16 cellular contexts compared by ENCODE assay signal in the genomic region with DNA sequence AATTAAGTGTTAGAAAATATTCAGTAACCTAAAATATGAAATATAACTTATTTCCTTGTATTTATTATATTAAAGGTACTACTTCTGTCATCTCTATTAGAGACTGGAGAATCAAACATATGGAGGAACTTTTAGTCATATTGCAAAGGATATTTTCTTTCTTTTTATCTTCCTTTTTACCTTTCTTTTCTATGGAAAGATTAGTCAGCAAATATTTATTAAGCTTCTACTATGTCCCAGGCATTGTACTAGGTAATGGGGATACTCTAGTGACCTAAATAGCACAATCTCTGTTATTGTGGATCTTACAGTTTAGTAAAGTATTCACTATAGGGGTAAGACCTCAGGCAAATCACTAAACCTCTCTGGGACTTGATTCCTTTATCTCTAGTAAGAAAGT. TPM values are rescaled to one million over a fixed set of nuclear protein-coding genes. Genes with fewer than 3 reads are reported as not detected.
DNase-seq lines count a peak whose midpoint lies in the region; ATAC-seq, FAIRE-seq and TF ChIP-seq lines count a peak whose summit lies in the region.
"Had no signal": no experiment of that assay in that cellular context is flagged by ENCODE, and none has a peak within 500 bp of the region (broad histone marks: within the 10 kb centered on the region; RNA-seq: fewer than 3 reads in every experiment).

No MANE protein-coding gene starts in this region.

- BruUV-seq in HCT116 (replicated peaks; lab: Mats Ljungman, UMichigan) (TSS peak; percentile 27), K562 (replicated peaks; lab: Mats Ljungman, UMichigan) (no TSS peak)

- TF ChIP-seq POLR2A in A549 (IDR thresholded peaks at IDR 0.05; ENCODE audit: low read length) (no peak), HCT116 (IDR thresholded peaks at IDR 0.05; ENCODE audit: borderline replicate concordance, extremely low read depth, insufficient read depth, insufficient read length) (no peak), K562 (conservative IDR thresholded peaks at IDR 0.05) (no peak), upper lobe of left lung (IDR thresholded peaks at IDR 0.05) (no peak)

- H3K9me3 ChIP-seq in A549, result no peaks in the 10 kb centered on the region
- no peaks in the 10 kb centered on the region for H3K9me3 ChIP-seq in HCT116 (ENCODE audit: control insufficient read depth in 1 of 2, insufficient read depth in 1 of 2, low read depth in 1 of 2, low read length in 2 of 2)
- H3K9me3 ChIP-seq in K562 (replicated peaks; ENCODE audit: control insufficient read depth, insufficient read depth, low read depth, low read length), result no peaks in the 10 kb centered on the region
- H3K9me3 ChIP-seq in upper lobe of left lung, result no peaks in the 10 kb centered on the region
- H3K9me3 ChIP-seq: HAP-1 had no signal

- TF ChIP-seq EP300 in A549 (IDR thresholded peaks at IDR 0.05) (no peak), K562 (IDR thresholded peaks at IDR 0.05; ENCODE audit: low read length) (no peak), upper lobe of left lung (IDR thresholded peaks at IDR 0.05) (no peak)

- TF ChIP-seq RAD21 in A549 (conservative IDR thresholded peaks at IDR 0.05 in 1 of 2, IDR thresholded peaks at IDR 0.05 in 1 of 2) (no peak), HCT116 (IDR thresholded peaks at IDR 0.05; ENCODE audit: low read depth) (no peak), K562 (CRISPR knock-in tag; conservative IDR thresholded peaks at IDR 0.05 in 1 of 2, IDR thresholded peaks at IDR 0.05 in 1 of 2) (no peak)

- H3K9ac ChIP-seq in HCT116 (ENCODE audit: low read length) (no peak overlapping the region), K562 (ENCODE audit: insufficient read depth in 1 of 2, low read depth in 2 of 2, low read length in 2 of 2) (no peak overlapping the region)

- H3K36me3 ChIP-seq in HCT116 (ENCODE audit: control insufficient read depth in 1 of 2, insufficient read depth in 2 of 2, low read length in 2 of 2) (peaks cover 3 to 9% of the 10 kb centered on the region in 2 experiments; a peak in 2 of 4 replicates), K562 (ENCODE audit: control insufficient read depth, insufficient read depth, low read length) (peaks cover 44% of the 10 kb centered on the region), upper lobe of left lung (peaks cover 0 to 76% (median 18%) of the 10 kb centered on the region in 4 donors)

- no peak overlapping the region for H3K4me3 ChIP-seq in A549
- H3K4me3 ChIP-seq in HCT116 (replicated peaks in 1 of 2; ENCODE audit: low read depth in 1 of 2, low read length in 2 of 2), result no peak overlapping the region
- no peak overlapping the region for H3K4me3 ChIP-seq in K562
- no peak overlapping the region for H3K4me3 ChIP-seq in upper lobe of left lung
- H3K4me3 ChIP-seq: HAP-1 had no signal

- in situ Hi-C loops in K562 (cut with MboI), result no loop called here

- H3K27me3 ChIP-seq in HCT116 (ENCODE audit: insufficient read depth, low read length), result no peaks in the 10 kb centered on the region
- H3K27me3 ChIP-seq in K562 (ENCODE audit: control insufficient read depth in 2 of 2, insufficient read depth in 2 of 2, low read length in 2 of 2), result no peaks in the 10 kb centered on the region
- no peaks in the 10 kb centered on the region for H3K27me3 ChIP-seq in upper lobe of left lung

- no peaks in the 10 kb centered on the region for H3K9me1 ChIP-seq in K562 (ENCODE audit: control insufficient read depth, insufficient read depth, low read length)

- FAIRE-seq in A549 (lab: Jason Lieb, UNC) (no peak), K562 (lab: Jason Lieb, UNC) (no peak)
- FAIRE-seq: GM12892, H54 had no signal

- RAD21 ChIA-PET in HCT116 (lab: Charles Lee; ENCODE audit: low non-redundant PET in 1 of 2, low total read pairs in 2 of 2, uncharacterized antibody in 2 of 2, unreplicated experiment in 2 of 2), result interaction anchor here in 1 of 2 experiments (0.6 kb wide), 1 partner anchor 9 kb away, joined by 3 read pairs; no protein-coding TSS in a partner anchor

- CTCF ChIA-PET in A549 (lab: Yijun Ruan, JAX), result no interaction called here
- CTCF ChIA-PET in HCT116 (lab: Charles Lee), result interaction anchor here (2.5 kb wide), 1 partner anchor 16 kb away, joined by 7 read pairs; no protein-coding TSS in a partner anchor
- CTCF ChIA-PET in K562 (lab: Yijun Ruan, JAX; ENCODE audit: low intra/inter-chr PET ratio), result no interaction called here

- H3K27ac ChIP-seq in A549, result no peak overlapping the region
- no peak overlapping the region for H3K27ac ChIP-seq in HCT116 (ENCODE audit: low read depth, low read length)
- no peak overlapping the region for H3K27ac ChIP-seq in K562 (ENCODE audit: extremely low read depth, low read depth, low read length)
- H3K27ac ChIP-seq in upper lobe of left lung, result no peak overlapping the region

- TF ChIP-seq CTCF in A549 (IDR thresholded peaks at IDR 0.05), result no peak
- no peak for TF ChIP-seq CTCF in HCT116 (IDR thresholded peaks at IDR 0.05 in 2 of 3, conservative IDR thresholded peaks at IDR 0.05 in 1 of 3; ENCODE audit: borderline replicate concordance in 1 of 3, insufficient read depth in 1 of 3, low read depth in 2 of 3, low read length in 2 of 3)
- TF ChIP-seq CTCF in K562 (IDR thresholded peaks at IDR 0.05 in 2 of 3, conservative IDR thresholded peaks at IDR 0.05 in 1 of 3; ENCODE audit: insufficient read depth in 2 of 3, low read depth in 1 of 3, low read length in 3 of 3), result no peak
- TF ChIP-seq CTCF in upper lobe of left lung (IDR thresholded peaks at IDR 0.05), result no peak

- intact Hi-C loops in HCT116 (cut with micrococcal nuclease) (loop anchor here (10.0 kb wide), 1 partner anchor 64 kb away; no protein-coding TSS in a partner anchor), K562 (cut with micrococcal nuclease) (no loop called here)

- H3K4me2 ChIP-seq in A549 (no peak overlapping the region), HCT116 (ENCODE audit: low read length) (no peak overlapping the region), K562 (ENCODE audit: insufficient read depth, low read length) (no peak overlapping the region)

- no peak overlapping the region for H2AFZ ChIP-seq in HCT116 (ENCODE audit: low read depth, low read length, poor library complexity, severe bottlenecking)
- H2AFZ ChIP-seq in K562 (ENCODE audit: low read depth, low read length), result no peak overlapping the region

- POLR2A ChIA-PET in A549 (lab: Yijun Ruan, JAX) (no interaction called here), HCT116 (lab: Charles Lee) (no interaction called here), K562 (lab: Yijun Ruan, JAX) (interaction anchor here (0.7 kb wide), 1 partner anchor 22 kb away, joined by 3 read pairs; no protein-coding TSS in a partner anchor)

- DNase-seq in A549 (ENCODE audit: low read depth in 1 of 2, low spot score in 1 of 2) (no peak), HCT116 (ENCODE audit: low read depth, low spot score) (no peak), K562 (ENCODE audit: extremely low read depth in 1 of 4, low spot score in 3 of 4) (no peak), NCI-H1436 (lab: John Stamatoyannopoulos, UW) (no peak), upper lobe of left lung (no peak)
- DNase-seq in stimulated activated CD4-positive, alpha-beta T cell treated with anti-CD3 and anti-CD28 coated beads, Interleukin-15, amount 100 ng/mL, for 24 hours, result no peak
- DNase-seq: C1 segment of cervical spinal cord; Calu3; CD4-positive, alpha-beta memory T cell; COR-L47; DMS53; DMS79 treated with DMSO at 0.1 percent for 48 hours; GOT3 had no signal

- no peaks in the 10 kb centered on the region for H4K20me1 ChIP-seq in HCT116 (ENCODE audit: insufficient read depth)
- H4K20me1 ChIP-seq in K562 (replicated peaks; ENCODE audit: control insufficient read depth, insufficient read depth, low read length), result no peaks in the 10 kb centered on the region

- ATAC-seq in A549 (no peak), HCT116 (no peak), K562 (no peak), upper lobe of left lung (ENCODE audit: low FRiP score in 2 of 2) (no peak)

- no peaks in the 10 kb centered on the region for H3K4me1 ChIP-seq in A549
- no peaks in the 10 kb centered on the region for H3K4me1 ChIP-seq in HCT116 (ENCODE audit: control insufficient read depth in 1 of 2, insufficient read depth in 2 of 2, low read length in 2 of 2)
- peaks cover 0 to 3% of the 10 kb centered on the region in 2 experiments; a peak in 1 of 5 replicates for H3K4me1 ChIP-seq in K562 (replicated peaks in 1 of 2; ENCODE audit: control insufficient read depth in 2 of 2, insufficient read depth in 2 of 2, low read length in 2 of 2)
- H3K4me1 ChIP-seq in upper lobe of left lung, result peaks cover 0 to 6% (median 2%) of the 10 kb centered on the region in 4 donors
- H3K4me1 ChIP-seq: HAP-1 had no signal

- H3K79me2 ChIP-seq in HCT116 (ENCODE audit: insufficient read depth, low read length) (no peaks in the 10 kb centered on the region), K562 (ENCODE audit: control insufficient read depth, insufficient read depth, low read length) (no peaks in the 10 kb centered on the region)

- H3K9me2 ChIP-seq in HCT116 (ENCODE audit: insufficient read depth), result no peaks in the 10 kb centered on the region

TF ChIP-seq in HCT116, 20 proteins besides CTCF, POLR2A, EP300 and RAD21 (continues in another document):
- TF ChIP-seq EZH2 (IDR thresholded peaks at IDR 0.05), result no peak

RNA-seq across cellular contexts. Expression of a gene that starts 18.3 kb away (rescaled TPM):
- polyA plus RNA-seq in A549 (2011; rRNA removed), result 9.0 and 11.4 TPM in 2 replicates
- polyA plus RNA-seq in A549 (2012; cell fraction: cytosol; rRNA removed), result 3.6 and 5.4 TPM in 2 replicates
- 6.7 and 7.4 TPM in 2 replicates for polyA plus RNA-seq in A549 (2012; cell fraction: nucleus; rRNA removed)
- 4.5 to 5.1 TPM (median 4.7 TPM) in 3 replicates for polyA plus RNA-seq in A549 (2017; fragmentation: RNase III; extraction: RNeasy Plus Mini Kit Qiagen cat#74134 plus additional on column Dnase treatment)
- polyA minus RNA-seq in A549 (2011; rRNA and poly(A)+ RNA removed), result 16.7 and 20.0 TPM in 2 replicates
- 13.0 TPM for total RNA-seq in HCT116 (2021; ENCODE audit: unreplicated experiment)
- 7.4 and 8.7 TPM in 2 replicates for polyA plus RNA-seq in HCT116 (2012)
- total RNA-seq in K562 (2011; cell fraction: chromatin; rRNA removed; ENCODE audit: low replicate concordance), result 9.4 and 10.0 TPM in 2 replicates
- 5.4 and 5.8 TPM in 2 replicates for total RNA-seq in K562 (2011; cell fraction: nucleolus; rRNA removed)
- total RNA-seq in K562 (2011; cell fraction: nucleoplasm; rRNA removed), result 6.8 and 6.9 TPM in 2 replicates
- 3.4 and 4.1 TPM in 2 replicates for total RNA-seq in K562 (2014; rRNA removed)
- total RNA-seq in K562 (2014; rRNA removed; fragmentation: Illumina TruSeq; extraction: Trizol), result 3.7 and 3.8 TPM in 2 replicates
- 4.5 and 4.8 TPM in 2 replicates for total RNA-seq in K562 (2015; rRNA removed; fragmentation: Illumina TruSeq; extraction: Trizol)
- total RNA-seq in K562 (2021), result 6.4 and 11.3 TPM in 2 replicates
- polyA plus RNA-seq in K562 (2011; rRNA removed), result 7.3 and 10.3 TPM in 2 replicates
- polyA plus RNA-seq in K562 (2011; cell fraction: cytosol; rRNA removed), result 7.6 and 7.8 TPM in 2 replicates
- polyA plus RNA-seq in K562 (2011; cell fraction: nucleus; rRNA removed), result 10.9 and 15.0 TPM in 2 replicates
- polyA plus RNA-seq in K562 (2012), result 5.4 and 7.9 TPM in 2 replicates
- polyA plus RNA-seq in K562 (2014; fragmentation: Illumina TruSeq; extraction: Trizol), result 9.3 and 11.6 TPM in 2 replicates
- polyA plus RNA-seq in K562 (2014; fragmentation: Nextera tagmentation; extraction: Ambion mirVana), result under 1 TPM; 0.74 to 0.77 TPM
- 3.2 and 3.3 TPM in 2 replicates for polyA plus RNA-seq in K562 (2014; rRNA removed)
- 7.6 and 13.0 TPM in 2 replicates for polyA minus RNA-seq in K562 (2011; rRNA and poly(A)+ RNA removed)
- 5.2 and 13.6 TPM in 2 replicates for polyA minus RNA-seq in K562 (2011; cell fraction: cytosol; rRNA and poly(A)+ RNA removed)
- polyA minus RNA-seq in K562 (2011; cell fraction: nucleus; rRNA and poly(A)+ RNA removed), result 5.3 and 7.1 TPM in 2 replicates
- total RNA-seq in upper lobe of left lung, result 10 to 100 TPM; 23.0 to 35.9 (median 27.6) TPM
